13 cellular contexts compared by ENCODE assay signal in genomic region chr16:29818082-29818481, GRCh38. TPM values are rescaled to one million over a fixed set of nuclear protein-coding genes. Genes with fewer than 3 reads are reported as not detected.
A peak's percentile ranks its signal among the peaks of the same experiment; 100 is the strongest.
DNase-seq lines count a peak whose midpoint lies in the region; ATAC-seq and TF ChIP-seq lines count a peak whose summit lies in the region.
"Had no signal": no experiment of that assay in that cellular context is flagged by ENCODE, and none has a peak within 500 bp of the region (broad histone marks: within the 10 kb centered on the region; RNA-seq: fewer than 3 reads in every experiment).

No MANE protein-coding gene starts in this region.

- H3K4me3 ChIP-seq in PC-3 (ENCODE audit: low read length) (no peak overlapping the region), colonic mucosa (peak overlapping the region; percentile 67), neutrophil (ENCODE audit: low read depth in 1 of 2, low read length in 1 of 2) (no peak overlapping the region)

- no peaks in the 10 kb centered on the region for H3K9me2 ChIP-seq in PC-3 (replicated peaks; ENCODE audit: low read length)

- peaks cover 54% of the 10 kb centered on the region for H3K4me1 ChIP-seq in PC-3 (ENCODE audit: insufficient read depth, low read length)
- peaks cover 26% of the 10 kb centered on the region for H3K4me1 ChIP-seq in colonic mucosa
- H3K4me1 ChIP-seq in neutrophil (ENCODE audit: control insufficient read depth in 1 of 2, insufficient read depth in 1 of 2, low read depth in 1 of 2, low read length in 1 of 2): peaks cover 66 to 86% of the 10 kb centered on the region in 2 experiments

- no peaks in the 10 kb centered on the region for H3K9me3 Mint-ChIP-seq in activated CD4-positive, alpha-beta T cell treated with anti-CD3 and anti-CD28 coated beads, Interleukin-2, amount 10 ng/mL, durations not matched to agents 24 days and 14 days

- peaks cover 63% of the 10 kb centered on the region for H3K4me1 Mint-ChIP-seq in activated CD4-positive, alpha-beta T cell treated with anti-CD3 and anti-CD28 coated beads, Interleukin-2, amount 10 ng/mL, durations not matched to agents 24 days and 14 days

- H3K9ac ChIP-seq in PC-3 (ENCODE audit: low read length): no peak overlapping the region
- H3K9ac ChIP-seq in colonic mucosa (ENCODE audit: low read depth in 2 of 2, low read length in 2 of 2): no peak overlapping the region

- peaks cover 4% of the 10 kb centered on the region for H3K27me3 Mint-ChIP-seq in activated CD4-positive, alpha-beta T cell treated with anti-CD3 and anti-CD28 coated beads, Interleukin-2, amount 10 ng/mL, durations not matched to agents 24 days and 14 days

- no peaks in the 10 kb centered on the region for H4K20me1 ChIP-seq in PC-3 (ENCODE audit: low read length)

- H3K4me3 Mint-ChIP-seq in activated CD4-positive, alpha-beta T cell treated with anti-CD3 and anti-CD28 coated beads, Interleukin-2, amount 10 ng/mL, durations not matched to agents 24 days and 14 days: peak overlapping the region; percentile 99

- H3K27ac ChIP-seq in PC-3 (ENCODE audit: low read length) (no peak overlapping the region), colonic mucosa (peak overlapping the region; percentile 95), neutrophil (peak overlapping the region; percentile 89)

- ATAC-seq in PC-3: no peak
- no peak for ATAC-seq in HG03139 (IDR thresholded peaks at IDR 0.05; ENCODE audit: unreplicated experiment)

- no peak for DNase-seq in activated CD4-positive, alpha-beta T cell treated with anti-CD3 and anti-CD28 coated beads, Interleukin-2, amount 10 ng/mL, durations not matched to agents 24 days and 14 days
- no peak for DNase-seq in activated CD4-positive, alpha-beta T cell treated with anti-CD3 and anti-CD28 coated beads for 48 hours
- DNase-seq in PC-3 (no peak), colonic mucosa (no peak), NOMO-1 (lab: John Stamatoyannopoulos, UW; ENCODE audit: unreplicated experiment in 2 of 2) (no peak), NCI-H524 treated with DMSO at 0.1 percent for 48 hours (lab: John Stamatoyannopoulos, UW) (no peak)
- DNase-seq: activated CD4-positive, CD25-positive, alpha-beta regulatory T cell treated with anti-CD3 and anti-CD28 coated beads, Interleukin-2, amount 50 U/mL, for 72 hours; GF-D8; IMR-90; NCI-H2171 treated with DMSO at 0.1 percent for 48 hours; RPMI8226 had no signal

- BruUV-seq in PC-3 (replicated peaks; lab: Mats Ljungman, UMichigan): no TSS peak

- H3F3A ChIP-seq in PC-3 (ENCODE audit: low read length, unreplicated experiment): peaks cover 3% of the 10 kb centered on the region

- no peak overlapping the region for H2AFZ ChIP-seq in PC-3 (ENCODE audit: low read length)

- H3K27me3 ChIP-seq in PC-3 (ENCODE audit: low read length): no peaks in the 10 kb centered on the region
- no peaks in the 10 kb centered on the region for H3K27me3 ChIP-seq in colonic mucosa
- H3K27me3 ChIP-seq in neutrophil: peaks cover 17% of the 10 kb centered on the region

- no peak for TF ChIP-seq CTCF in PC-3 (conservative IDR thresholded peaks at IDR 0.05; ENCODE audit: low read depth, low read length)
- no peak for TF ChIP-seq CTCF in colonic mucosa (IDR thresholded peaks at IDR 0.05)
- TF ChIP-seq CTCF in neutrophil (IDR thresholded peaks at IDR 0.05): no peak

- POLR2A ChIA-PET in PC-3 (lab: Charles Lee; ENCODE audit: unreplicated experiment): no interaction called here

- H3K36me3 ChIP-seq in PC-3 (ENCODE audit: low read depth, low read length) (no peaks in the 10 kb centered on the region; the same call in none of the 2 replicates), colonic mucosa (no peaks in the 10 kb centered on the region), neutrophil (no peaks in the 10 kb centered on the region)

- H3K9me3 ChIP-seq in PC-3 (ENCODE audit: low read length) (no peaks in the 10 kb centered on the region), colonic mucosa (no peaks in the 10 kb centered on the region), neutrophil (no peaks in the 10 kb centered on the region)

- H3K79me2 ChIP-seq in PC-3 (ENCODE audit: low read length): peaks cover 38% of the 10 kb centered on the region

- peaks cover 33% of the 10 kb centered on the region for H3K36me3 Mint-ChIP-seq in activated CD4-positive, alpha-beta T cell treated with anti-CD3 and anti-CD28 coated beads, Interleukin-2, amount 10 ng/mL, durations not matched to agents 24 days and 14 days (ENCODE audit: low read depth)

- peak overlapping the region; percentile 94 for H3K27ac Mint-ChIP-seq in activated CD4-positive, alpha-beta T cell treated with anti-CD3 and anti-CD28 coated beads, Interleukin-2, amount 10 ng/mL, durations not matched to agents 24 days and 14 days

- intact Hi-C loops in activated CD4-positive, alpha-beta T cell treated with anti-CD3 and anti-CD28 coated beads, Interleukin-2, amount 10 ng/mL, durations not matched to agents 24 days and 14 days (cut with micrococcal nuclease): loop anchor here (10.0 kb wide), 1 partner anchor 237 kb away; a partner anchor contains a TSS
- intact Hi-C loops in PC-3 (cut with micrococcal nuclease) (loop anchor here (5.0 kb wide), 2 partner anchors 44 to 204 kb away; partner anchors contain the start of genes C16orf92 and CDIPT), colonic mucosa (cut with DNase I) (no loop called here)

- CTCF ChIA-PET in PC-3 (lab: Charles Lee): interaction anchor here (2.7 kb wide), 1 partner anchor 30 kb away, joined by 9 read pairs; no protein-coding TSS in a partner anchor

- peak overlapping the region; percentile 96 for H3K4me2 ChIP-seq in PC-3 (ENCODE audit: low read length)

RNA-seq across cellular contexts. Expression of gene PAGR1, which starts 2.1 kb away (rescaled TPM):
- 25.8 and 27.0 TPM in 2 replicates for total RNA-seq in activated CD4-positive, alpha-beta T cell treated with anti-CD3 and anti-CD28 coated beads, Interleukin-2, amount 10 ng/mL, durations not matched to agents 24 days and 14 days
- 53.8 and 76.7 TPM in 2 replicates for total RNA-seq in PC-3 (2014; rRNA removed)
- 10 to 100 TPM; 16.0 to 45.0 TPM for total RNA-seq in colonic mucosa

RNA-seq across cellular contexts. Expression of gene MVP, which starts 2.2 kb away (rescaled TPM):
- 116 and 122 TPM in 2 replicates for total RNA-seq in activated CD4-positive, alpha-beta T cell treated with anti-CD3 and anti-CD28 coated beads, Interleukin-2, amount 10 ng/mL, durations not matched to agents 24 days and 14 days
- total RNA-seq in PC-3 (2014; rRNA removed): 27.3 and 36.1 TPM in 2 replicates
- total RNA-seq in colonic mucosa: 100 to 1,000 TPM; 427 to 450 TPM

RNA-seq across cellular contexts. Expression of gene PRRT2, which starts 6.1 kb away (rescaled TPM):
- 1.6 and 1.7 TPM in 2 replicates for total RNA-seq in activated CD4-positive, alpha-beta T cell treated with anti-CD3 and anti-CD28 coated beads, Interleukin-2, amount 10 ng/mL, durations not matched to agents 24 days and 14 days
- total RNA-seq in PC-3 (2014; rRNA removed): 0.35 and 0.40 TPM in 2 replicates
- 1 to 10 TPM; 1.4 to 1.7 TPM for total RNA-seq in colonic mucosa

RNA-seq across cellular contexts. Expression of gene MAZ, which starts 11.8 kb away (rescaled TPM):
- 378 and 380 TPM in 2 replicates for total RNA-seq in activated CD4-positive, alpha-beta T cell treated with anti-CD3 and anti-CD28 coated beads, Interleukin-2, amount 10 ng/mL, durations not matched to agents 24 days and 14 days
- 279 and 358 TPM in 2 replicates for total RNA-seq in PC-3 (2014; rRNA removed)
- total RNA-seq in colonic mucosa: 100 to 1,000 TPM; 286 to 441 TPM

RNA-seq across cellular contexts. Expression of gene KIF22, which starts 27.5 kb away (rescaled TPM):
- total RNA-seq in activated CD4-positive, alpha-beta T cell treated with anti-CD3 and anti-CD28 coated beads, Interleukin-2, amount 10 ng/mL, durations not matched to agents 24 days and 14 days: 132 TPM in 2 replicates
- total RNA-seq in PC-3 (2014; rRNA removed) (87.6 and 93.1 TPM in 2 replicates), colonic mucosa (100 to 1,000 TPM in 1 of 2 donors, 10 to 100 TPM in 1; 60.7 to 150 TPM)
